In genomic region chr16:85276258-85276657, GRCh38 we compare ENCODE assay signal across 13 cellular contexts.
"Had no signal": no experiment of that assay in that cellular context is flagged by ENCODE, and none has a peak within 500 bp of the region (broad histone marks: within the 10 kb centered on the region; RNA-seq: fewer than 3 reads in every experiment).

No MANE protein-coding gene starts in this region.

- H3K27ac ChIP-seq: SJSA1 had no signal

- H3K4me3 Mint-ChIP-seq: activated B cell treated with CpG ODN at 0.5 μM for 24 hours; activated CD4-positive, alpha-beta memory T cell treated with anti-CD3 and anti-CD28 coated beads, Interleukin-2, amount 10 ng/mL, durations not matched to agents 7 days and 5 days; activated CD4-positive, alpha-beta T cell treated with anti-CD3 and anti-CD28 coated beads, Interleukin-2, amount 10 ng/mL, durations not matched to agents 24 days and 14 days; activated naive CD4-positive, alpha-beta T cell treated with anti-CD3 and anti-CD28 coated beads, Interleukin-2, amount 10 ng/mL, durations not matched to agents 7 days and 5 days; activated naive CD8-positive, alpha-beta T cell treated with anti-CD3 and anti-CD28 coated beads for 36 hours; activated T-cell treated with anti-CD3 and anti-CD28 coated beads, Interleukin-2, amount 50 U/mL, for 72 hours; T-helper 2 cell treated with Interferon-gamma antibody and Interleukin-4, amounts not matched to agents 5 μg/mL and 100 μg/mL, for 36 hours had no signal

- H3K36me3 Mint-ChIP-seq: activated naive CD4-positive, alpha-beta T cell treated with anti-CD3 and anti-CD28 coated beads, Interleukin-2, amount 10 ng/mL, durations not matched to agents 7 days and 5 days; activated naive CD8-positive, alpha-beta T cell treated with anti-CD3 and anti-CD28 coated beads for 36 hours had no signal

- H3K27me3 ChIP-seq: SJSA1 had no signal

- H3K27me3 Mint-ChIP-seq: activated B cell treated with CpG ODN at 0.5 μM for 24 hours; activated CD4-positive, alpha-beta memory T cell treated with anti-CD3 and anti-CD28 coated beads, Interleukin-2, amount 10 ng/mL, durations not matched to agents 7 days and 5 days; activated CD4-positive, alpha-beta T cell treated with anti-CD3 and anti-CD28 coated beads, Interleukin-2, amount 10 ng/mL, durations not matched to agents 24 days and 14 days; activated naive CD8-positive, alpha-beta T cell treated with anti-CD3 and anti-CD28 coated beads for 36 hours had no signal

- H3K9me3 ChIP-seq: SJSA1 had no signal

- H3K27ac Mint-ChIP-seq: activated B cell treated with CpG ODN at 0.5 μM for 24 hours; activated CD4-positive, alpha-beta memory T cell treated with anti-CD3 and anti-CD28 coated beads, Interleukin-2, amount 10 ng/mL, durations not matched to agents 7 days and 5 days; activated CD4-positive, alpha-beta T cell treated with anti-CD3 and anti-CD28 coated beads, Interleukin-2, amount 10 ng/mL, durations not matched to agents 24 days and 14 days; activated naive CD4-positive, alpha-beta T cell treated with anti-CD3 and anti-CD28 coated beads, Interleukin-2, amount 10 ng/mL, durations not matched to agents 7 days and 5 days; activated naive CD8-positive, alpha-beta T cell treated with anti-CD3 and anti-CD28 coated beads for 36 hours; activated T-cell treated with anti-CD3 and anti-CD28 coated beads, Interleukin-2, amount 50 U/mL, for 72 hours; activated T-helper 2 cell treated with anti-CD3 and anti-CD28 coated beads, Interferon-gamma antibody, Interleukin-2, Interleukin-4, amounts not matched to agents 10 μg/mL and 5 μg/mL and 100 μg/mL, durations not matched to agents 14 hours and 24 hours and 36 hours; T-helper 2 cell treated with Interferon-gamma antibody and Interleukin-4, amounts not matched to agents 5 μg/mL and 100 μg/mL, for 36 hours had no signal

- H3K4me3 ChIP-seq: SJSA1 had no signal

- H3K4me1 Mint-ChIP-seq: activated B cell treated with CpG ODN at 0.5 μM for 24 hours; activated CD4-positive, alpha-beta memory T cell treated with anti-CD3 and anti-CD28 coated beads, Interleukin-2, amount 10 ng/mL, durations not matched to agents 7 days and 5 days; activated CD4-positive, alpha-beta T cell treated with anti-CD3 and anti-CD28 coated beads, Interleukin-2, amount 10 ng/mL, durations not matched to agents 24 days and 14 days; activated naive CD4-positive, alpha-beta T cell treated with anti-CD3 and anti-CD28 coated beads, Interleukin-2, amount 10 ng/mL, durations not matched to agents 7 days and 5 days; activated naive CD8-positive, alpha-beta T cell treated with anti-CD3 and anti-CD28 coated beads for 36 hours had no signal

- H3K9me3 Mint-ChIP-seq: activated B cell treated with CpG ODN at 0.5 μM for 24 hours; activated CD4-positive, alpha-beta memory T cell treated with anti-CD3 and anti-CD28 coated beads, Interleukin-2, amount 10 ng/mL, durations not matched to agents 7 days and 5 days; activated CD4-positive, alpha-beta T cell treated with anti-CD3 and anti-CD28 coated beads, Interleukin-2, amount 10 ng/mL, durations not matched to agents 24 days and 14 days; activated naive CD4-positive, alpha-beta T cell treated with anti-CD3 and anti-CD28 coated beads, Interleukin-2, amount 10 ng/mL, durations not matched to agents 7 days and 5 days; activated naive CD8-positive, alpha-beta T cell treated with anti-CD3 and anti-CD28 coated beads for 36 hours; activated T-cell treated with anti-CD3 and anti-CD28 coated beads, Interleukin-2, amount 50 U/mL, for 72 hours; activated T-helper 2 cell treated with anti-CD3 and anti-CD28 coated beads, Interferon-gamma antibody, Interleukin-2, Interleukin-4, amounts not matched to agents 10 μg/mL and 5 μg/mL and 100 μg/mL, durations not matched to agents 14 hours and 24 hours and 36 hours; T-helper 2 cell treated with Interferon-gamma antibody and Interleukin-4, amounts not matched to agents 5 μg/mL and 100 μg/mL, for 36 hours had no signal

- H3K36me3 ChIP-seq: SJSA1 had no signal

- DNase-seq: NCI-H1417 treated with DMSO at 0.1 percent for 48 hours, NCI-H2029 treated with DMSO at 0.1 percent for 48 hours, NCI-H510A, NCI-H526 treated with DMSO at 0.1 percent for 48 hours had no signal
